Comparison of ENCODE assay signal across 17 cellular contexts in the genomic region with DNA sequence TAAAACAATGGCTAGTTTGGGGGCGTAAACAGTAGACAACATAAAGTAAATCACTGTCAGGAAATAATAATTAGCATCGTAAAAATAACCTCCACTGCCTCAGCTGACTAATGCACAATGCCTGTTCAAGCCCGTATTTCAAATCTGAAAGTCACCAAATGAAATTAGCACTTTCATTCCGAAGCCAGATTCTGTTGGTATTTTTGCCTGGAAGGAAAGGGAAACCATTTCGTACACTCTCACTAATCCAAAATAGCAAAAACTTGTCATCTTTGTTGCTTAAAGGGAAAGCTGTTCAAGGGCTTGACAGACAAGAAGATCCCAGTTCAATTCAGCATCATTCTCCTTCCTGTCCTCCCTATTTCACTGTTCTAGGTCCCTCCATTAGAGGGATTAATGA.
A peak's percentile ranks its signal among the peaks of the same experiment; 100 is the strongest.
DNase-seq lines count a peak whose midpoint lies in the region; ATAC-seq, FAIRE-seq and TF ChIP-seq lines count a peak whose summit lies in the region.
"Had no signal": no experiment of that assay in that cellular context is flagged by ENCODE, and none has a peak within 500 bp of the region (broad histone marks: within the 10 kb centered on the region; RNA-seq: fewer than 3 reads in every experiment).

No MANE protein-coding gene starts in this region.

- H3K27me3 Mint-ChIP-seq in glutamatergic neuron (ENCODE audit: unreplicated experiment) = peaks cover 18% of the 10 kb centered on the region

- no peaks in the 10 kb centered on the region for H3K36me3 Mint-ChIP-seq in glutamatergic neuron (ENCODE audit: unreplicated experiment)
- H3K36me3 Mint-ChIP-seq: CD14-positive monocyte; CD8-positive, alpha-beta T cell had no signal

- ATAC-seq in HG02678 (IDR thresholded peaks at IDR 0.05; ENCODE audit: unreplicated experiment) = no peak
- ATAC-seq: A549; CD8-positive, alpha-beta T cell; HepG2 had no signal

- peak overlapping the region; percentile 19 for H3K27ac ChIP-seq in smooth muscle cell (ENCODE audit: low read depth)
- H3K27ac ChIP-seq: A549, GM23248 had no signal

- H3K4me3 Mint-ChIP-seq in glutamatergic neuron (ENCODE audit: unreplicated experiment) = no peak overlapping the region
- H3K4me3 Mint-ChIP-seq: CD14-positive monocyte; CD8-positive, alpha-beta T cell; H9 had no signal

- WGBS in smooth muscle cell (ENCODE audit: low lambda C conversion rate) = 72% methylated on average over 5 of the region's 5 CpGs

- peaks cover 62% of the 10 kb centered on the region for H4K20me1 ChIP-seq in smooth muscle cell (ENCODE audit: low read depth)

- no peak overlapping the region for H2AFZ ChIP-seq in smooth muscle cell (ENCODE audit: low read depth)
- H2AFZ ChIP-seq: GM23248 had no signal

- peak; percentile 61 for FAIRE-seq in GM12892 (lab: Jason Lieb, UNC)
- FAIRE-seq: A549, HepG2, HTR-8/SVneo had no signal

- H3K27me3 ChIP-seq in smooth muscle cell (ENCODE audit: low read depth) = no peaks in the 10 kb centered on the region

- no peaks in the 10 kb centered on the region for H3F3A ChIP-seq in smooth muscle cell (ENCODE audit: low read depth)

- no peaks in the 10 kb centered on the region for H3K9me3 ChIP-seq in smooth muscle cell (replicated peaks; ENCODE audit: low read depth)
- H3K9me3 ChIP-seq: A549 had no signal

- TF ChIP-seq CTCF in glutamatergic neuron (IDR thresholded peaks at IDR 0.05; ENCODE audit: partially characterized antibody, unreplicated experiment) = no peak
- no peak for TF ChIP-seq CTCF in smooth muscle cell (IDR thresholded peaks at IDR 0.05; ENCODE audit: borderline replicate concordance, insufficient read depth, poor library complexity, severe bottlenecking)

- H3K9me3 Mint-ChIP-seq in glutamatergic neuron (ENCODE audit: unreplicated experiment) = peaks cover 26% of the 10 kb centered on the region
- H3K9me3 Mint-ChIP-seq: CD14-positive monocyte; CD8-positive, alpha-beta T cell; H9 had no signal

- H3K79me2 ChIP-seq in smooth muscle cell (ENCODE audit: low read depth) = no peaks in the 10 kb centered on the region

- no peak for DNase-seq in GM12892 (ENCODE audit: insufficient read length)
- DNase-seq in M059J (ENCODE audit: low read depth) = peak; percentile 35
- DNase-seq in glutamatergic neuron = no peak
- DNase-seq in smooth muscle cell (lab: John Stamatoyannopoulos, UW; ENCODE audit: unreplicated experiment) = no peak
- DNase-seq in activated naive CD4-positive, alpha-beta T cell treated with anti-CD3 and anti-CD28 coated beads, Interleukin-2, amount 50 U/mL, for 16 hours = no peak
- DNase-seq in H4 (ENCODE audit: low spot score) = no peak
- DNase-seq: CD8-positive, alpha-beta T cell; COR-L47; DND-41; GF-D8; GM23248; H9 had no signal

- peaks cover 13% of the 10 kb centered on the region for H3K4me1 ChIP-seq in smooth muscle cell (ENCODE audit: low read depth)
- H3K4me1 ChIP-seq: A549 had no signal

- H3K4me1 Mint-ChIP-seq in glutamatergic neuron (ENCODE audit: low read depth, unreplicated experiment) = peaks cover 67% of the 10 kb centered on the region
- H3K4me1 Mint-ChIP-seq: CD14-positive monocyte had no signal

- H3K36me3 ChIP-seq in smooth muscle cell (ENCODE audit: low read depth) = no peaks in the 10 kb centered on the region

- H3K27ac Mint-ChIP-seq in glutamatergic neuron (ENCODE audit: unreplicated experiment) = peak overlapping the region; percentile 41
- H3K27ac Mint-ChIP-seq: CD14-positive monocyte; CD8-positive, alpha-beta T cell; H9 had no signal

- no peak overlapping the region for H3K4me3 ChIP-seq in smooth muscle cell
- H3K4me3 ChIP-seq: A549, GM23248 had no signal

- TF ChIP-seq POLR2A in GM12892 (IDR thresholded peaks at IDR 0.05; ENCODE audit: low read depth, low read length) = no peak

- no peak overlapping the region for H3K4me2 ChIP-seq in smooth muscle cell
- H3K4me2 ChIP-seq: A549 had no signal

- H3K9ac ChIP-seq in smooth muscle cell (ENCODE audit: low read depth) = no peak overlapping the region
- H3K9ac ChIP-seq: GM23248 had no signal
